ENCODE assay signal across 9 cellular contexts in genomic region chr9:128078504-128079434, GRCh38. TPM values are rescaled to one million over a fixed set of nuclear protein-coding genes. Genes with fewer than 3 reads are reported as not detected.
DNase-seq lines count a peak whose midpoint lies in the region; ATAC-seq and TF ChIP-seq lines count a peak whose summit lies in the region.
"Had no signal": no experiment of that assay in that cellular context is flagged by ENCODE, and none has a peak within 500 bp of the region (broad histone marks: within the 10 kb centered on the region; RNA-seq: fewer than 3 reads in every experiment).

No MANE protein-coding gene starts in this region.

- H3K4me3 ChIP-seq in urinary bladder (ENCODE audit: low read depth, low read length): no peak overlapping the region

- no peaks in the 10 kb centered on the region for H3K4me1 ChIP-seq in urinary bladder (ENCODE audit: insufficient read depth)

- intact Hi-C loops in activated CD8-positive, alpha-beta T cell treated with anti-CD3 and anti-CD28 coated beads for 36 hours (cut with micrococcal nuclease): no loop called here

- H3K27ac Mint-ChIP-seq in activated naive CD4-positive, alpha-beta T cell treated with anti-CD3 and anti-CD28 coated beads, Interleukin-2, amount 50 U/mL, for 72 hours: peak overlapping the region; percentile 44 to 73
- H3K27ac Mint-ChIP-seq in activated CD8-positive, alpha-beta T cell treated with anti-CD3 and anti-CD28 coated beads for 36 hours: peak overlapping the region; percentile 46

- POLR2A ChIA-PET in activated CD8-positive, alpha-beta T cell treated with anti-CD3 and anti-CD28 coated beads for 36 hours (lab: Charles Lee): interaction anchor here (1.1 to 2.4 kb wide), 2 partner anchors 12 to 14 kb away, joined by 3 to 7 read pairs; partner anchors contain the start of gene NAIF1

- peak in 1 of 2 donors; percentile 41 for ATAC-seq in activated naive CD4-positive, alpha-beta T cell treated with anti-CD3 and anti-CD28 coated beads, Interleukin-2, amount 50 U/mL, for 72 hours
- ATAC-seq in activated CD8-positive, alpha-beta T cell treated with anti-CD3 and anti-CD28 coated beads for 36 hours: no peak
- ATAC-seq in GM18907 (IDR thresholded peaks at IDR 0.05; ENCODE audit: unreplicated experiment) (no peak), HG03378 (IDR thresholded peaks at IDR 0.05; ENCODE audit: unreplicated experiment) (no peak), HG02798 (IDR thresholded peaks at IDR 0.05; ENCODE audit: poor library complexity, unreplicated experiment) (no peak)

- peak overlapping the region; percentile 67 for H3K27ac ChIP-seq in urinary bladder (ENCODE audit: low read depth)

- 51% methylated on average over 11 of the region's 11 CpGs for WGBS in urinary bladder

- no peaks in the 10 kb centered on the region for H3K9me3 Mint-ChIP-seq in activated naive CD4-positive, alpha-beta T cell treated with anti-CD3 and anti-CD28 coated beads, Interleukin-2, amount 50 U/mL, for 72 hours
- no peaks in the 10 kb centered on the region for H3K9me3 Mint-ChIP-seq in activated CD8-positive, alpha-beta T cell treated with anti-CD3 and anti-CD28 coated beads for 36 hours

- TF ChIP-seq CTCF in activated CD8-positive, alpha-beta T cell treated with anti-CD3 and anti-CD28 coated beads for 36 hours (IDR thresholded peaks at IDR 0.05): no peak

- no peak for DNase-seq in activated naive CD4-positive, alpha-beta T cell treated with anti-CD3 and anti-CD28 coated beads, Interleukin-2, amount 50 U/mL, for 72 hours (ENCODE audit: low spot score in 2 of 2)
- DNase-seq in activated naive CD4-positive, alpha-beta T cell (lab: John Stamatoyannopoulos, UW): no peak
- no peak for DNase-seq in activated CD8-positive, alpha-beta T cell treated with anti-CD3 and anti-CD28 coated beads for 36 hours
- DNase-seq in kidney tubule cell (ENCODE audit: low spot score): peak; percentile 84
- DNase-seq: DND-41 had no signal

- H3K36me3 ChIP-seq in urinary bladder (ENCODE audit: insufficient read depth): no peaks in the 10 kb centered on the region

- H3K4me3 Mint-ChIP-seq in activated CD8-positive, alpha-beta T cell treated with anti-CD3 and anti-CD28 coated beads for 36 hours: no peak overlapping the region

- H3K4me1 Mint-ChIP-seq in activated CD8-positive, alpha-beta T cell treated with anti-CD3 and anti-CD28 coated beads for 36 hours (ENCODE audit: low read depth): peaks cover 44% of the 10 kb centered on the region

- no peaks in the 10 kb centered on the region for H3K27me3 Mint-ChIP-seq in activated CD8-positive, alpha-beta T cell treated with anti-CD3 and anti-CD28 coated beads for 36 hours

- H3K36me3 Mint-ChIP-seq in activated naive CD4-positive, alpha-beta T cell treated with anti-CD3 and anti-CD28 coated beads, Interleukin-2, amount 50 U/mL, for 72 hours: peaks cover 0 to 27% of the 10 kb centered on the region in 2 donors
- H3K36me3 Mint-ChIP-seq in activated CD8-positive, alpha-beta T cell treated with anti-CD3 and anti-CD28 coated beads for 36 hours (ENCODE audit: low read depth): peaks cover 18% of the 10 kb centered on the region

- CTCF ChIA-PET in activated CD8-positive, alpha-beta T cell treated with anti-CD3 and anti-CD28 coated beads for 36 hours (lab: Charles Lee): interaction anchor here (0.8 to 2.0 kb wide), 9 partner anchors 9 to 135 kb away, joined by 3 to 8 read pairs (median 4); no protein-coding TSS in a partner anchor

RNA-seq across cellular contexts. Expression of gene SLC25A25, which starts 10.7 kb away (rescaled TPM):
- total RNA-seq in activated naive CD4-positive, alpha-beta T cell treated with anti-CD3 and anti-CD28 coated beads, Interleukin-2, amount 50 U/mL, for 72 hours: 10 to 100 TPM; 10.9 to 19.0 TPM
- total RNA-seq in activated CD8-positive, alpha-beta T cell treated with anti-CD3 and anti-CD28 coated beads for 36 hours: 10 to 100 TPM; 12.9 to 14.6 TPM
- 14.4 TPM for total RNA-seq in urinary bladder
- polyA plus RNA-seq in urinary bladder: 23.1 TPM

RNA-seq across cellular contexts. Expression of gene NAIF1, which starts 11.6 kb away (rescaled TPM):
- 10 to 100 TPM in 1 of 2 donors, 1 to 10 TPM in 1; 9.8 to 12.7 TPM for total RNA-seq in activated naive CD4-positive, alpha-beta T cell treated with anti-CD3 and anti-CD28 coated beads, Interleukin-2, amount 50 U/mL, for 72 hours
- 10 to 100 TPM in 1 of 2 experiments, 1 to 10 TPM in 1; 8.4 to 11.8 TPM for total RNA-seq in activated CD8-positive, alpha-beta T cell treated with anti-CD3 and anti-CD28 coated beads for 36 hours
- 6.9 TPM for total RNA-seq in urinary bladder
- polyA plus RNA-seq in urinary bladder: 8.2 TPM

RNA-seq across cellular contexts. Expression of gene PTGES2, which starts 48.8 kb away (rescaled TPM):
- 10 to 100 TPM in 1 of 2 donors, 1 to 10 TPM in 1; 6.6 to 50.6 TPM for total RNA-seq in activated naive CD4-positive, alpha-beta T cell treated with anti-CD3 and anti-CD28 coated beads, Interleukin-2, amount 50 U/mL, for 72 hours
- total RNA-seq in activated CD8-positive, alpha-beta T cell treated with anti-CD3 and anti-CD28 coated beads for 36 hours: 10 to 100 TPM; 40.8 to 49.5 TPM
- 21.1 TPM for total RNA-seq in urinary bladder
- 59.6 TPM for polyA plus RNA-seq in urinary bladder
